In the genomic region with DNA sequence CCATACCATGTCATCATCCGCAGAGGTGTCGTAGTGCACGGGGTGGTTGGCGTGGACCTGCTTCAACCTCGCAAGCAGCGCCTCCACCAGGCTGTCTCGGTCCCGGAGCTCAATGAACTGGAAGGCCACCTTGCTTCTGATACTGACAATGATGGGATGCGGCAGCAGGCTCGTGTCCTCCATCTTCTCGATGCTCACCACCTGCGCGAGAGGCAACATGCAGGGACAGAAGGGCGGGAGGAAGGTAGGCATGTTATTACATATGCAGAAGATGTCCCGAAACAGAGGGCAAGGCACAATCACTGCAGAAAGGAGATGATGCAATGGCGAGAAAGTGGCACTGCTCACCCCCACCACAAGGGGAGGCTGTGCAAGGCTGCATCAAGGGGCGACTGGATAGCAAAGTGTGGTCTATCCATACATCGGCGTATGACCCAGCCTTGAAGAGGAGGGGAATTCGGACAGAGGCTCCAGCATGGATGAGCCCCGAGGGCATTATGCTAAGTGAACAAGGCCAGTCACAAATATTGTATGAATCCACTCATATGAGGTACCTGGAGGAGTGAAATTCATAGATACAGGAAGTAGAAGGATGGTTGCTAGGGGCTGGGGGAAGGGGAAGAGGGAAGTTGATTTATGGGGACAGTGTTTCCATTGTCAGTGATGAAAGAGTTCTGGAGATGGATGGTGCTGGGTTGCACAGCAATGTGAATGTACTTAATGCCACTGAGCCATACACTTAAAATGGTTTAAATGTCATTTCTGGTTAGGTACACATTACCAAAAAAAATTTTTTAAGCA, we compare ENCODE assay signal across 9 cellular contexts. TPM values are rescaled to one million over a fixed set of nuclear protein-coding genes. Genes with fewer than 3 reads are reported as not detected.
DNase-seq lines count a peak whose midpoint lies in the region; ATAC-seq and TF ChIP-seq lines count a peak whose summit lies in the region.
"Had no signal": no experiment of that assay in that cellular context is flagged by ENCODE, and none has a peak within 500 bp of the region (broad histone marks: within the 10 kb centered on the region; RNA-seq: fewer than 3 reads in every experiment).

No MANE protein-coding gene starts in this region.

- POLR2A ChIA-PET in PC-9 (lab: Charles Lee; ENCODE audit: unreplicated experiment): no interaction called here

- no peak overlapping the region for H2AFZ ChIP-seq in PC-9

- peaks cover 68% of the 10 kb centered on the region for H3K36me3 ChIP-seq in left ventricle myocardium inferior
- H3K36me3 ChIP-seq in PC-9 (ENCODE audit: low read depth): peaks cover 25% of the 10 kb centered on the region; the same call in 1 of the 2 replicates

- H4K20me1 ChIP-seq in PC-9 (ENCODE audit: insufficient read depth): no peaks in the 10 kb centered on the region

- no peak overlapping the region for H3K4me2 ChIP-seq in PC-9

- H3K27ac ChIP-seq in left ventricle myocardium inferior (replicated peaks): no peak overlapping the region
- 0 out of 2 replicates have a peak overlapping the region, but pooled peaks have one; percentile 34 for H3K27ac ChIP-seq in PC-9

- H3K4me3 ChIP-seq in left ventricle myocardium inferior: no peak overlapping the region
- H3K4me3 ChIP-seq in PC-9: no peak overlapping the region

- peaks cover 19% of the 10 kb centered on the region for H3F3A ChIP-seq in PC-9 (ENCODE audit: insufficient read depth, low read depth)

- no peaks in the 10 kb centered on the region for H3K9me2 ChIP-seq in PC-9 (ENCODE audit: insufficient read depth)

- H3K27me3 ChIP-seq in left ventricle myocardium inferior (ENCODE audit: low read depth): no peaks in the 10 kb centered on the region
- no peaks in the 10 kb centered on the region for H3K27me3 ChIP-seq in PC-9 (ENCODE audit: insufficient read depth, low read depth)

- TF ChIP-seq CTCF in left ventricle myocardium inferior (IDR thresholded peaks at IDR 0.05; ENCODE audit: borderline replicate concordance) (peak; percentile 58), PC-9 (conservative IDR thresholded peaks at IDR 0.05) (peak; percentile 73)

- no peak for DNase-seq in left ventricle myocardium inferior
- DNase-seq in cardiac septum (ENCODE audit: low spot score): no peak
- DNase-seq in PC-9: peak in 1 of 2 experiments; percentile 20
- peak; percentile 18 for DNase-seq in fibroblast of gingiva (ENCODE audit: low read depth)
- peak; percentile 28 for DNase-seq in stimulated activated naive CD8-positive, alpha-beta T cell treated with anti-CD3 and anti-CD28 coated beads, Interleukin-15, Interleukin-2, amounts not matched to agents 100 U/mL and 50 U/mL, for 24 hours
- DNase-seq in effector CD8-positive, alpha-beta T cell (lab: John Stamatoyannopoulos, UW): no peak
- no peak for DNase-seq in inferior parietal cortex (ENCODE audit: extremely low spot score)
- DNase-seq: activated naive CD8-positive, alpha-beta T cell treated with anti-CD3 and anti-CD28 coated beads, Interleukin-2, amount 10 ng/mL, durations not matched to agents 7 days and 5 days had no signal

- CTCF ChIA-PET in PC-9 (lab: Charles Lee): no interaction called here

- no peak for ATAC-seq in stimulated activated naive CD8-positive, alpha-beta T cell treated with anti-CD3 and anti-CD28 coated beads, Interleukin-15, Interleukin-2, amounts not matched to agents 100 U/mL and 50 U/mL, for 24 hours
- no peak for ATAC-seq in GM21390 (IDR thresholded peaks at IDR 0.05; ENCODE audit: unreplicated experiment)

- peaks cover 28% of the 10 kb centered on the region for H3K4me1 ChIP-seq in left ventricle myocardium inferior
- H3K4me1 ChIP-seq in PC-9 (replicated peaks; ENCODE audit: insufficient read depth): no peaks in the 10 kb centered on the region

- no TSS peak for BruUV-seq in PC-9 (replicated peaks; lab: Mats Ljungman, UMichigan)

- H3K79me2 ChIP-seq in PC-9 (ENCODE audit: low read depth): 0 out of 2 replicates have a peak, but pooled peaks cover 6% of the 10 kb centered on the region

- intact Hi-C loops in left ventricle myocardium inferior (cut with micrococcal nuclease): loop anchor here (5.0 kb wide), 1 partner anchor 114 kb away; the partner anchor contains the start of gene TBC1D8
- intact Hi-C loops in cardiac septum (cut with DNase I): loop anchor here (5.0 kb wide), 1 partner anchor 169 kb away; no protein-coding TSS in a partner anchor
- intact Hi-C loops in PC-9 (cut with micrococcal nuclease; ENCODE audit: unreplicated experiment): no loop called here

- H3K9me3 ChIP-seq in left ventricle myocardium inferior (replicated peaks) (no peaks in the 10 kb centered on the region), PC-9 (ENCODE audit: insufficient read depth, low read depth) (no peaks in the 10 kb centered on the region)

RNA-seq across cellular contexts. Expression of gene RPL31, which starts 36.6 kb away (rescaled TPM):
- total RNA-seq in left ventricle myocardium inferior (803 TPM), cardiac septum (649 TPM), PC-9 (2021) (1,090 and 1,251 TPM in 2 replicates)

Comparison
In these comparisons a context has a peak if more than half of its experiments do, and no peak if none do; other contexts are left out.
1. DNase-seq: peak in fibroblast of gingiva (single experiment) and stimulated activated naive CD8-positive, alpha-beta T cell treated with anti-CD3 and anti-CD28 coated beads, Interleukin-15, Interleukin-2, amounts not matched to agents 100 U/mL and 50 U/mL, for 24 hours (single experiment); none in left ventricle myocardium inferior (single experiment), cardiac septum (single experiment), effector CD8-positive, alpha-beta T cell (single experiment) and inferior parietal cortex (single experiment).